ENCODE assay signal across 25 cellular contexts in the genomic region with DNA sequence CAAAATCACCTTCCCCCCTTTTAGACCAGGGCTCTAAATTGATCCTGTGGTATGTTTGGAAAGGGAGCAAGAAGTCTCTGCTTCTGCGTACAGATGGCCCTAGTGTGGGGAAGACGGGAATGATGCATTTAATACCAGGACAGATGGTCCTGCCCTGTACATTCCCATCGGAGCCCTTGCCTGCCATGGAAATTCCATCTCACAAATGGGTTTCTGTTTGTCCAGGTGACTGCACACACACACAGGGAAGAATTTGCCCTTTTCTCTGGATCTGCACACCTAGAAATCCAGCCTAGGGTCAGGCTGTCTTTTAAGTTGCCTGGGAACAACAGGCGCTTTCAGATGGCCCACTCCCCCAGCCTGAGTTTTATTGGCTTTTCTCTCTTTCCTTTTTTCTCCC. TPM values are rescaled to one million over a fixed set of nuclear protein-coding genes. Genes with fewer than 3 reads are reported as not detected.
"Had no signal": no experiment of that assay in that cellular context is flagged by ENCODE, and none has a peak within 500 bp of the region (broad histone marks: within the 10 kb centered on the region; RNA-seq: fewer than 3 reads in every experiment).

No MANE protein-coding gene starts in this region.

- H3K9me3 ChIP-seq: ascending aorta, breast epithelium, left lung, psoas muscle, right lobe of liver, stomach, testis, upper lobe of right lung had no signal

- ATAC-seq: activated CD4-positive, CD25-positive, alpha-beta regulatory T cell treated with anti-CD3 and anti-CD28 coated beads, Interleukin-2, amount 50 U/mL, for 24 hours; activated naive CD8-positive, alpha-beta T cell treated with anti-CD3 and anti-CD28 coated beads, Interleukin-2, amount 50 U/mL, for 24 hours; left lung; psoas muscle; right lobe of liver; upper lobe of right lung had no signal

- H3K4me3 Mint-ChIP-seq: activated CD4-positive, alpha-beta T cell treated with anti-CD3 and anti-CD28 coated beads, Interleukin-2, amount 10 ng/mL, durations not matched to agents 7 days and 5 days; activated naive CD4-positive, alpha-beta T cell treated with anti-CD3 and anti-CD28 coated beads, Interleukin-2, amount 10 ng/mL, durations not matched to agents 7 days and 5 days; activated naive CD8-positive, alpha-beta T cell treated with anti-CD3 and anti-CD28 coated beads, Interleukin-2, amount 50 U/mL, for 24 hours; mesothelial cell of epicardium; T-helper 1 cell treated with Interleukin-12 subunit alpha and Interleukin-12 subunit beta and Interleukin-4 antibody, amounts not matched to agents 30 μg/mL and 1 μg/mL, for 36 hours had no signal

- H3K4me2 ChIP-seq: smooth muscle cell had no signal

- H3K4me1 Mint-ChIP-seq: activated CD4-positive, alpha-beta T cell treated with anti-CD3 and anti-CD28 coated beads, Interleukin-2, amount 10 ng/mL, durations not matched to agents 7 days and 5 days; activated naive CD4-positive, alpha-beta T cell treated with anti-CD3 and anti-CD28 coated beads, Interleukin-2, amount 10 ng/mL, durations not matched to agents 7 days and 5 days; activated naive CD8-positive, alpha-beta T cell treated with anti-CD3 and anti-CD28 coated beads, Interleukin-2, amount 50 U/mL, for 24 hours had no signal

- H3K9me3 Mint-ChIP-seq: activated CD4-positive, alpha-beta T cell treated with anti-CD3 and anti-CD28 coated beads, Interleukin-2, amount 10 ng/mL, durations not matched to agents 7 days and 5 days; activated naive CD4-positive, alpha-beta T cell treated with anti-CD3 and anti-CD28 coated beads, Interleukin-2, amount 10 ng/mL, durations not matched to agents 7 days and 5 days; activated naive CD8-positive, alpha-beta T cell treated with anti-CD3 and anti-CD28 coated beads, Interleukin-2, amount 50 U/mL, for 24 hours; T-helper 1 cell treated with Interleukin-12 subunit alpha and Interleukin-12 subunit beta and Interleukin-4 antibody, amounts not matched to agents 30 μg/mL and 1 μg/mL, for 36 hours had no signal

- DNase-seq: activated CD4-positive, alpha-beta T cell treated with anti-CD3 and anti-CD28 coated beads, Interleukin-2, amount 10 ng/mL, durations not matched to agents 7 days and 5 days; activated CD8-positive, alpha-beta memory T cell treated with anti-CD3 and anti-CD28 coated beads, Interleukin-2, amount 50 U/mL, for 48 hours; activated effector memory CD4-positive, alpha-beta T cell treated with Interleukin-2 at 50 U/mL for 16 hours; activated naive CD4-positive, alpha-beta T cell treated with anti-CD3 and anti-CD28 coated beads, Interleukin-2, amount 10 ng/mL, durations not matched to agents 7 days and 5 days; activated naive CD8-positive, alpha-beta T cell treated with anti-CD3 and anti-CD28 coated beads, Interleukin-2, amount 50 U/mL, for 24 hours; activated T-cell treated with anti-CD3 and anti-CD28 coated beads, Interleukin-2, amount 50 U/mL, for 48 hours; effector CD4-positive, alpha-beta T cell; kidney; left lung; psoas muscle; right lobe of liver; stimulated activated CD4-positive, alpha-beta T cell treated with anti-CD3 and anti-CD28 coated beads, Interleukin-4, amount 100 ng/mL, for 1 hour; stomach; testis; upper lobe of right lung had no signal

- H3K4me1 ChIP-seq: breast epithelium, left lung, psoas muscle, right lobe of liver, testis, upper lobe of right lung had no signal

- H3K27ac ChIP-seq: ascending aorta, breast epithelium, coronary artery, left lung, psoas muscle, right lobe of liver, stomach, testis, upper lobe of right lung had no signal

- H3K4me3 ChIP-seq: breast epithelium, coronary artery, left lung, psoas muscle, right lobe of liver, smooth muscle cell, stomach, testis, upper lobe of right lung had no signal

- H3K27me3 ChIP-seq: ascending aorta, right lobe of liver, testis had no signal

- H3K27ac Mint-ChIP-seq: activated CD4-positive, alpha-beta T cell treated with anti-CD3 and anti-CD28 coated beads, Interleukin-2, amount 10 ng/mL, durations not matched to agents 7 days and 5 days; activated naive CD4-positive, alpha-beta T cell treated with anti-CD3 and anti-CD28 coated beads, Interleukin-2, amount 10 ng/mL, durations not matched to agents 7 days and 5 days; activated naive CD8-positive, alpha-beta T cell treated with anti-CD3 and anti-CD28 coated beads, Interleukin-2, amount 50 U/mL, for 24 hours; mesothelial cell of epicardium; T-helper 1 cell treated with Interleukin-12 subunit alpha and Interleukin-12 subunit beta and Interleukin-4 antibody, amounts not matched to agents 30 μg/mL and 1 μg/mL, for 36 hours had no signal

- H3K36me3 ChIP-seq: ascending aorta, breast epithelium, left lung, right lobe of liver, stomach, upper lobe of right lung had no signal

- H3K36me3 Mint-ChIP-seq: activated naive CD4-positive, alpha-beta T cell treated with anti-CD3 and anti-CD28 coated beads, Interleukin-2, amount 10 ng/mL, durations not matched to agents 7 days and 5 days; mesothelial cell of epicardium had no signal

RNA-seq across cellular contexts. Expression of gene MAS1, which starts 1.3 kb away (rescaled TPM):
- total RNA-seq: activated CD4-positive, alpha-beta T cell treated with anti-CD3 and anti-CD28 coated beads, Interleukin-2, amount 10 ng/mL, durations not matched to agents 7 days and 5 days; ascending aorta; breast epithelium; kidney; lung microvascular endothelial cell; mesothelial cell of epicardium; psoas muscle; right lobe of liver; smooth muscle cell; upper lobe of right lung had no signal
- polyA plus RNA-seq: esophagus, neural cell, psoas muscle, smooth muscle cell had no signal
